Comparison of ENCODE assay signal across 8 cellular contexts in genomic region chr21:44873356-44874239, GRCh38. TPM values are rescaled to one million over a fixed set of nuclear protein-coding genes. Genes with fewer than 3 reads are reported as not detected.
DNase-seq lines count a peak whose midpoint lies in the region; ATAC-seq and TF ChIP-seq lines count a peak whose summit lies in the region.

Gene PTTG1IP, minus strand, starts transcription at chr21:44873690. Its CDS starts 74 bp downstream, at chr21:44873616.

- H3K4me1 ChIP-seq in ovary (ENCODE audit: insufficient read depth), result peaks cover 16% of the 10 kb centered on the region
- peaks cover 32% of the 10 kb centered on the region for H3K4me1 ChIP-seq in thymus (ENCODE audit: control insufficient read depth, insufficient read depth, low read length)

- peak; percentile 63 for TF ChIP-seq POLR2A in ovary (IDR thresholded peaks at IDR 0.05)

- TF ChIP-seq CTCF in GM12875 (IDR thresholded peaks at IDR 0.05; ENCODE audit: borderline replicate concordance, insufficient read depth, low read depth, low read length), result no peak
- TF ChIP-seq CTCF in ovary (IDR thresholded peaks at IDR 0.05), result no peak

- ATAC-seq in HG02763 (IDR thresholded peaks at IDR 0.05; ENCODE audit: unreplicated experiment), result peak; percentile 74
- ATAC-seq in Right ventricle myocardium inferior, result peak; percentile 89

- H3K27me3 ChIP-seq in ovary (no peaks in the 10 kb centered on the region), thymus (ENCODE audit: control insufficient read depth, insufficient read depth) (no peaks in the 10 kb centered on the region)

- DNase-seq in NCI-H1417 treated with DMSO at 0.1 percent for 48 hours (lab: John Stamatoyannopoulos, UW) (peak; percentile 96), SW 1271 (lab: John Stamatoyannopoulos, UW) (peak; percentile 76 to 89), Right ventricle myocardium inferior (ENCODE audit: missing footprints) (peak; percentile 100), ovary (peak; percentile 98 to 99 (median 99))
- DNase-seq in activated naive CD8-positive, alpha-beta T cell treated with anti-CD3 and anti-CD28 coated beads, Interleukin-2, amount 50 U/mL, for 16 hours (ENCODE audit: low read depth, low spot score), result peak; percentile 98

- H3K36me3 ChIP-seq in ovary (no peaks in the 10 kb centered on the region), thymus (ENCODE audit: control insufficient read depth, insufficient read depth) (no peaks in the 10 kb centered on the region)

- 0 to 1% (median 1%) methylated on average over 60 to 123 of the region's 123 CpGs for WGBS in ovary, 3 donors
- under 1% methylated on average over 123 of the region's 123 CpGs for WGBS in thymus

- H3K9me3 ChIP-seq in ovary (no peaks in the 10 kb centered on the region), thymus (ENCODE audit: control insufficient read depth) (no peaks in the 10 kb centered on the region)

- intact Hi-C loops in Right ventricle myocardium inferior (cut with DNase I) (loop anchor here (1.0 to 2.0 kb wide), 3 partner anchors 27 to 72 kb away; partner anchors contain the start of gene UBE2G2), ovary (cut with DNase I) (loop anchor here in 2 of 4 donors (2.0 to 10.0 kb wide), 4 partner anchors 55 to 411 kb away; partner anchors contain the start of genes POFUT2 (in 1 of the 2), SLX9 (in 1 of the 2) and SUMO3 (in 1 of the 2))

- peak within 1 kb of the TSS; percentile 71 to 85 for H3K27ac ChIP-seq in ovary
- H3K27ac ChIP-seq in thymus (ENCODE audit: low read depth), result peak within 1 kb of the TSS; percentile 97

- no peak for TF ChIP-seq EP300 in ovary (IDR thresholded peaks at IDR 0.05)

- H3K4me3 ChIP-seq in GM12875 (ENCODE audit: low read depth, low read length) (peak within 1 kb of the TSS; percentile 92), ovary (peak within 1 kb of the TSS; percentile 60), thymus (ENCODE audit: low read length) (peak within 1 kb of the TSS; percentile 96)

RNA-seq across cellular contexts. Expression of gene PTTG1IP, which starts in this region (rescaled TPM):
- 160 TPM for total RNA-seq in Right ventricle myocardium inferior
- total RNA-seq in ovary, result 100 to 1,000 TPM; 133 to 226 (median 143) TPM
- 100 to 1,000 TPM; 144 to 420 TPM for polyA plus RNA-seq in ovary
- 138 TPM for polyA plus RNA-seq in thymus

Comparison
In these comparisons a context has a peak if more than half of its experiments do, and no peak if none do; other contexts are left out.
1. Peak in every context shown above with its lines: DNase-seq, ATAC-seq, H3K4me3 ChIP-seq and H3K27ac ChIP-seq.